2 cellular contexts compared by ENCODE assay signal in the genomic region with DNA sequence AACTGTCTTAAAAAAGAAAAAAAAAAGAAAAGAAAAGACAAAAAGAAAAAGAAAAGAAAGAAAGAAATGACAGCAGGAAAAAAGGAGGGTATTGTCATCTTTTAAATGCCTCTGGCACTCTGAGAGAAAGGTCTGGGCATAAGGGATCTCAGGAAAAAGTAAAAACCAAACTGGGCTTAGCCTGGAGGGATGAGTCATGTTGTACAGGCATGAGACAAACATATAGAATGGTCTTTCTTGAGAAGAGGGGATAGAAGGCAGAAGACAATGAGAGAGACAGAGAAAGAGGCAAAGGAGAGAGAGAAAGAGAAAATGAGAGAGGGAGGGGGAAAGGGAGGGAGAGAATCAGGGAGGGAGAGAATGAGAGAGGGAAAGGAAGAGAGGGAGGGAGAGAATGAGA.
A peak's percentile ranks its signal among the peaks of the same experiment; 100 is the strongest.
TF ChIP-seq lines count a peak whose summit lies in the region.

No MANE protein-coding gene starts in this region.

TF ChIP-seq in IMR-90, 13 proteins besides CTCF, POLR2A, EP300 and RAD21 (continued from another document):
- TF ChIP-seq SMC3 (IDR thresholded peaks at IDR 0.05; ENCODE audit: low read depth, low read length) = no peak
- no peak for TF ChIP-seq MXI1 (IDR thresholded peaks at IDR 0.05; ENCODE audit: borderline replicate concordance, low read depth, low read length)
- TF ChIP-seq BHLHE40 (IDR thresholded peaks at IDR 0.05; ENCODE audit: low read depth, low read length) = no peak
- no peak for TF ChIP-seq RCOR1 (IDR thresholded peaks at IDR 0.05; ENCODE audit: insufficient replicate concordance, low read length)
- no peak for TF ChIP-seq NFE2L2 (IDR thresholded peaks at IDR 0.05; ENCODE audit: low read depth, low read length)
- TF ChIP-seq, protein P1, sequence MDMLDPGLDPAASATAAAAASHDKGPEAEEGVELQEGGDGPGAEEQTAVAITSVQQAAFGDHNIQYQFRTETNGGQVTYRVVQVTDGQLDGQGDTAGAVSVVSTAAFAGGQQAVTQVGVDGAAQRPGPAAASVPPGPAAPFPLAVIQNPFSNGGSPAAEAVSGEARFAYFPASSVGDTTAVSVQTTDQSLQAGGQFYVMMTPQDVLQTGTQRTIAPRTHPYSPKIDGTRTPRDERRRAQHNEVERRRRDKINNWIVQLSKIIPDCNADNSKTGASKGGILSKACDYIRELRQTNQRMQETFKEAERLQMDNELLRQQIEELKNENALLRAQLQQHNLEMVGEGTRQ (IDR thresholded peaks at IDR 0.05; ENCODE audit: low read depth, low read length) = no peak
- no peak for TF ChIP-seq CHD1 (IDR thresholded peaks at IDR 0.05; ENCODE audit: low read depth, low read length)
- no peak for TF ChIP-seq RFX5 (IDR thresholded peaks at IDR 0.05; ENCODE audit: low read depth, low read length)
- TF ChIP-seq, protein P2, sequence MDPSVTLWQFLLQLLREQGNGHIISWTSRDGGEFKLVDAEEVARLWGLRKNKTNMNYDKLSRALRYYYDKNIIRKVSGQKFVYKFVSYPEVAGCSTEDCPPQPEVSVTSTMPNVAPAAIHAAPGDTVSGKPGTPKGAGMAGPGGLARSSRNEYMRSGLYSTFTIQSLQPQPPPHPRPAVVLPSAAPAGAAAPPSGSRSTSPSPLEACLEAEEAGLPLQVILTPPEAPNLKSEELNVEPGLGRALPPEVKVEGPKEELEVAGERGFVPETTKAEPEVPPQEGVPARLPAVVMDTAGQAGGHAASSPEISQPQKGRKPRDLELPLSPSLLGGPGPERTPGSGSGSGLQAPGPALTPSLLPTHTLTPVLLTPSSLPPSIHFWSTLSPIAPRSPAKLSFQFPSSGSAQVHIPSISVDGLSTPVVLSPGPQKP (IDR thresholded peaks at IDR 0.05; ENCODE audit: borderline replicate concordance, low read depth, low read length) = no peak
- no peak for TF ChIP-seq MAFK (IDR thresholded peaks at IDR 0.05; ENCODE audit: low read depth, low read length)
TF ChIP-seq in IMR-90: peak in this region for 0.

TF ChIP-seq in K562, 482 proteins besides CTCF, POLR2A, EP300 and RAD21 (continued from another document):
- TF ChIP-seq ATF3 (IDR thresholded peaks at IDR 0.05) (0 out of 2 replicates have a peak, but pooled peaks have one; percentile 8), ATF3 (CRISPR knock-in tag; conservative IDR thresholded peaks at IDR 0.05) (no peak), FOSL1 (tag; conservative IDR thresholded peaks at IDR 0.05) (peak; percentile 26; the same call in 1 of the 2 replicates), NUFIP1 (IDR thresholded peaks at IDR 0.05; ENCODE audit: partially characterized antibody) (no peak), PHF8 (IDR thresholded peaks at IDR 0.05; ENCODE audit: borderline replicate concordance, low read length) (no peak), ZC3H8 (IDR thresholded peaks at IDR 0.05) (no peak), TBP (optimal IDR thresholded peaks at IDR 0.05; ENCODE audit: low read depth, low read length) (no peak), ZNF740 (CRISPR knock-in tag; IDR thresholded peaks at IDR 0.05) (no peak), ZNF740 (tag; IDR thresholded peaks at IDR 0.05) (no peak), PHTF2 (CRISPR knock-in tag; IDR thresholded peaks at IDR 0.05) (no peak), ADNP (tag; IDR thresholded peaks at IDR 0.05) (no peak)
